13 cellular contexts compared by ENCODE assay signal in the genomic region with DNA sequence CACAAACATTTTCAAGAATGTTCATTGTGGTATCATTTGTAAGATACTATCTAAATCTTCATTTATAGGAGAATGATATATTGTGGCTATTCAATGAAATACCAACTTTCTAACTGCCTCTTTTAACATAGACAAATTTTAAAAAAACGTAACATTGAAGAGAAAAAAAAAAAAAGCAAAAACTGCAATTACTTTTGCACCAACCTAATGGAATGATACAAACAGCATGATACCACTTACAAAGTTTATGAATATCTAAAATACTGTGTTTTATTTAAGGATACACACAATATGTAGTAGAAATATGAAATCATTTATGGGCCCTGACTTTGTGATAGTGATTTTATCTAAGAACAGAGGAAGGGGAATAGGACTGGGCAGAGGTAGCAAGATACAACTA. TPM values are rescaled to one million over a fixed set of nuclear protein-coding genes. Genes with fewer than 3 reads are reported as not detected.
DNase-seq lines count a peak whose midpoint lies in the region; ATAC-seq, FAIRE-seq and TF ChIP-seq lines count a peak whose summit lies in the region.
"Had no signal": no experiment of that assay in that cellular context is flagged by ENCODE, and none has a peak within 500 bp of the region (broad histone marks: within the 10 kb centered on the region; RNA-seq: fewer than 3 reads in every experiment).

No MANE protein-coding gene starts in this region.

- POLR2A ChIA-PET in RWPE1 (lab: Yijun Ruan, JAX; ENCODE audit: low non-redundant PET): no interaction called here
- POLR2A ChIA-PET in endothelial cell of umbilical vein (lab: Charles Lee): no interaction called here

- H3K27ac Mint-ChIP-seq in activated naive CD8-positive, alpha-beta T cell: peak overlapping the region; percentile 61
- no peak overlapping the region for H3K27ac Mint-ChIP-seq in activated naive CD8-positive, alpha-beta T cell treated with anti-CD3 and anti-CD28 coated beads, Interleukin-2, amount 50 U/mL, for 24 hours
- H3K27ac Mint-ChIP-seq: CD14-positive monocyte, GM23338, H9 had no signal

- H3K9me3 Mint-ChIP-seq in activated naive CD8-positive, alpha-beta T cell (ENCODE audit: low read depth): no peaks in the 10 kb centered on the region
- H3K9me3 Mint-ChIP-seq in activated naive CD8-positive, alpha-beta T cell treated with anti-CD3 and anti-CD28 coated beads, Interleukin-2, amount 50 U/mL, for 24 hours: no peaks in the 10 kb centered on the region
- H3K9me3 Mint-ChIP-seq: CD14-positive monocyte; CD8-positive, alpha-beta memory T cell; GM23338; H9 had no signal

- no peak overlapping the region for H3K4me2 ChIP-seq in endothelial cell of umbilical vein (ENCODE audit: insufficient read depth, low read length)
- H3K4me2 ChIP-seq: GM23338 had no signal

- no peak for TF ChIP-seq POLR2A in endothelial cell of umbilical vein (IDR thresholded peaks at IDR 0.05; ENCODE audit: low read depth, low read length)

- no peak overlapping the region for H2AFZ ChIP-seq in endothelial cell of umbilical vein (ENCODE audit: low read depth, low read length)
- H2AFZ ChIP-seq: GM23338 had no signal

- no peaks in the 10 kb centered on the region for H3K79me2 ChIP-seq in endothelial cell of umbilical vein (ENCODE audit: control insufficient read depth, insufficient read depth, low read length)

- no peaks in the 10 kb centered on the region for H3K4me1 ChIP-seq in endothelial cell of umbilical vein (ENCODE audit: control insufficient read depth, extremely low read depth, insufficient read depth, low read length)
- H3K4me1 ChIP-seq: Caco-2 had no signal

- no peak overlapping the region for H3K4me3 ChIP-seq in endothelial cell of umbilical vein (replicated peaks in 1 of 3; ENCODE audit: insufficient read depth in 1 of 3, low read depth in 1 of 3, low read length in 3 of 3)
- H3K4me3 ChIP-seq: GM23338 had no signal

- no peak for DNase-seq in activated naive CD8-positive, alpha-beta T cell treated with anti-CD3 and anti-CD28 coated beads, Interleukin-2, amount 50 U/mL, for 24 hours
- no peak for DNase-seq in RWPE1 (ENCODE audit: low spot score)
- no peak for DNase-seq in endothelial cell of umbilical vein (ENCODE audit: low read depth, low spot score)
- no peak for DNase-seq in A172 (ENCODE audit: low spot score)
- DNase-seq in H4 (ENCODE audit: low spot score): no peak
- DNase-seq: Caco-2; CD8-positive, alpha-beta memory T cell; DMS 273 treated with DMSO at 0.1 percent for 48 hours; H9 had no signal

- H3K27ac ChIP-seq in RWPE1 (no peak overlapping the region), endothelial cell of umbilical vein (ENCODE audit: insufficient read depth, low read depth, low read length) (no peak overlapping the region)

- CTCF ChIA-PET in RWPE1 (lab: Yijun Ruan, JAX): no interaction called here
- CTCF ChIA-PET in endothelial cell of umbilical vein (lab: Charles Lee): no interaction called here

- H4K20me1 ChIP-seq in endothelial cell of umbilical vein (replicated peaks; ENCODE audit: control insufficient read depth, extremely low read depth, insufficient read depth, low read length): no peaks in the 10 kb centered on the region

- no peaks in the 10 kb centered on the region for H3K9me1 ChIP-seq in endothelial cell of umbilical vein (replicated peaks; ENCODE audit: control insufficient read depth, extremely low read depth, insufficient read depth, low read length)

- H3K9ac ChIP-seq in endothelial cell of umbilical vein (replicated peaks; ENCODE audit: extremely low read depth, insufficient read depth, low read length): no peak overlapping the region

- dilution Hi-C loops in endothelial cell of umbilical vein (cut with MboI; ENCODE audit: extremely low pct_ligation_motif_present, low sequenced_read_pairs): no loop called here

- no peaks in the 10 kb centered on the region for H3K9me3 ChIP-seq in endothelial cell of umbilical vein (replicated peaks; ENCODE audit: control insufficient read depth, insufficient read depth, low read length)
- H3K9me3 ChIP-seq: Caco-2 had no signal

- H3K4me3 Mint-ChIP-seq in activated naive CD8-positive, alpha-beta T cell: no peak overlapping the region
- no peak overlapping the region for H3K4me3 Mint-ChIP-seq in activated naive CD8-positive, alpha-beta T cell treated with anti-CD3 and anti-CD28 coated beads, Interleukin-2, amount 50 U/mL, for 24 hours
- H3K4me3 Mint-ChIP-seq: CD14-positive monocyte; CD8-positive, alpha-beta memory T cell; GM23338; H9 had no signal

- no peaks in the 10 kb centered on the region for H3K27me3 ChIP-seq in endothelial cell of umbilical vein (ENCODE audit: control insufficient read depth in 2 of 2, insufficient read depth in 2 of 2, low read length in 2 of 2)

- H3K36me3 Mint-ChIP-seq in activated naive CD8-positive, alpha-beta T cell: peaks cover 14% of the 10 kb centered on the region
- H3K36me3 Mint-ChIP-seq in activated naive CD8-positive, alpha-beta T cell treated with anti-CD3 and anti-CD28 coated beads, Interleukin-2, amount 50 U/mL, for 24 hours (ENCODE audit: low read depth): peaks cover 55% of the 10 kb centered on the region

- no peaks in the 10 kb centered on the region for H3K27me3 Mint-ChIP-seq in activated naive CD8-positive, alpha-beta T cell
- no peaks in the 10 kb centered on the region for H3K27me3 Mint-ChIP-seq in activated naive CD8-positive, alpha-beta T cell treated with anti-CD3 and anti-CD28 coated beads, Interleukin-2, amount 50 U/mL, for 24 hours
- H3K27me3 Mint-ChIP-seq: CD8-positive, alpha-beta memory T cell had no signal

- no peak for ATAC-seq in activated naive CD8-positive, alpha-beta T cell treated with anti-CD3 and anti-CD28 coated beads, Interleukin-2, amount 50 U/mL, for 24 hours
- ATAC-seq in GM19397 (IDR thresholded peaks at IDR 0.05; ENCODE audit: unreplicated experiment): no peak
- ATAC-seq: GM23338 had no signal

- 0 out of 2 replicates have a peak, but pooled peaks have one; percentile 9 for TF ChIP-seq CTCF in RWPE1 (conservative IDR thresholded peaks at IDR 0.05; ENCODE audit: low read depth)
- no peak for TF ChIP-seq CTCF in endothelial cell of umbilical vein (IDR thresholded peaks at IDR 0.05; ENCODE audit: extremely low read depth in 1 of 2, insufficient read depth in 1 of 2, low read depth in 1 of 2, low read length in 2 of 2)

- intact Hi-C loops in endothelial cell of umbilical vein (cut with micrococcal nuclease): no loop called here

- BruUV-seq in endothelial cell of umbilical vein (replicated peaks; lab: Mats Ljungman, UMichigan): no TSS peak

- peaks cover 15 to 19% of the 10 kb centered on the region in 2 experiments for H3K36me3 ChIP-seq in endothelial cell of umbilical vein (ENCODE audit: control insufficient read depth in 2 of 2, extremely low read depth in 1 of 2, insufficient read depth in 2 of 2, low read length in 2 of 2)

- H3K4me1 Mint-ChIP-seq in activated naive CD8-positive, alpha-beta T cell (ENCODE audit: low read depth): no peaks in the 10 kb centered on the region
- H3K4me1 Mint-ChIP-seq in activated naive CD8-positive, alpha-beta T cell treated with anti-CD3 and anti-CD28 coated beads, Interleukin-2, amount 50 U/mL, for 24 hours: peaks cover 6% of the 10 kb centered on the region
- H3K4me1 Mint-ChIP-seq: CD14-positive monocyte; CD8-positive, alpha-beta memory T cell; GM23338; H9 had no signal

- FAIRE-seq in endothelial cell of umbilical vein (lab: Jason Lieb, UNC): peak; percentile 28

TF ChIP-seq in endothelial cell of umbilical vein, 7 proteins besides CTCF, POLR2A, EP300 and RAD21 (continues in another document):
- no peak for TF ChIP-seq FOS (IDR thresholded peaks at IDR 0.05; ENCODE audit: borderline replicate concordance, insufficient read depth, low read length)
- TF ChIP-seq POLR2AphosphoS5 (IDR thresholded peaks at IDR 0.05; ENCODE audit: insufficient read depth, low read depth, low read length): no peak
- TF ChIP-seq, protein P1, sequence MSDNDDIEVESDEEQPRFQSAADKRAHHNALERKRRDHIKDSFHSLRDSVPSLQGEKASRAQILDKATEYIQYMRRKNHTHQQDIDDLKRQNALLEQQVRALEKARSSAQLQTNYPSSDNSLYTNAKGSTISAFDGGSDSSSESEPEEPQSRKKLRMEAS (IDR thresholded peaks at IDR 0.05; ENCODE audit: insufficient read depth, insufficient read length): no peak

RNA-seq across cellular contexts. Expression of gene PSMD5, which starts 24.1 kb away (rescaled TPM):
- total RNA-seq in endothelial cell of umbilical vein: 62.2 and 70.2 TPM in 2 replicates
- polyA plus RNA-seq in endothelial cell of umbilical vein: 15.9 and 20.4 TPM in 2 replicates
- 24.0 and 25.7 TPM in 2 replicates for polyA plus RNA-seq in endothelial cell of umbilical vein (2011; cell fraction: cytosol; rRNA removed)
- 18.3 and 30.9 TPM in 2 replicates for polyA plus RNA-seq in endothelial cell of umbilical vein (2011; cell fraction: nucleus; rRNA removed)
- 40.2 and 52.5 TPM in 2 replicates for polyA plus RNA-seq in endothelial cell of umbilical vein (2012)
- 25.2 and 32.3 TPM in 2 replicates for polyA minus RNA-seq in endothelial cell of umbilical vein
- 33.8 TPM for polyA minus RNA-seq in endothelial cell of umbilical vein (2011; cell fraction: cytosol; rRNA and poly(A)+ RNA removed)
- polyA minus RNA-seq in endothelial cell of umbilical vein (2011; cell fraction: nucleus; rRNA and poly(A)+ RNA removed): 16.3 and 21.7 TPM in 2 replicates
- 56.1 and 65.9 TPM in 2 replicates for total RNA-seq in A172 (2014; rRNA removed; shearing (Covaris generic))
- 26.0 and 31.9 TPM in 2 replicates for total RNA-seq in H4 (2014; rRNA removed; shearing (Covaris generic))

RNA-seq across cellular contexts. Expression of gene FBXW2, which starts 25.4 kb away (rescaled TPM):
- total RNA-seq in endothelial cell of umbilical vein: 70.2 and 72.3 TPM in 2 replicates
- polyA plus RNA-seq in endothelial cell of umbilical vein: 23.9 and 32.5 TPM in 2 replicates
- polyA plus RNA-seq in endothelial cell of umbilical vein (2011; cell fraction: cytosol; rRNA removed): 33.5 and 34.1 TPM in 2 replicates
- polyA plus RNA-seq in endothelial cell of umbilical vein (2011; cell fraction: nucleus; rRNA removed): 49.8 and 63.3 TPM in 2 replicates
- polyA plus RNA-seq in endothelial cell of umbilical vein (2012): 35.9 and 53.8 TPM in 2 replicates
- 82.9 and 87.9 TPM in 2 replicates for polyA minus RNA-seq in endothelial cell of umbilical vein
- polyA minus RNA-seq in endothelial cell of umbilical vein (2011; cell fraction: cytosol; rRNA and poly(A)+ RNA removed): 32.4 TPM
- 31.7 and 35.1 TPM in 2 replicates for polyA minus RNA-seq in endothelial cell of umbilical vein (2011; cell fraction: nucleus; rRNA and poly(A)+ RNA removed)
- total RNA-seq in A172 (2014; rRNA removed; shearing (Covaris generic)): 28.7 and 36.1 TPM in 2 replicates
- 10.4 and 14.1 TPM in 2 replicates for total RNA-seq in H4 (2014; rRNA removed; shearing (Covaris generic))

RNA-seq across cellular contexts. Expression of gene PHF19, which starts 58.4 kb away (rescaled TPM):
- 138 and 153 TPM in 2 replicates for total RNA-seq in endothelial cell of umbilical vein
- 101 and 102 TPM in 2 replicates for polyA plus RNA-seq in endothelial cell of umbilical vein
- polyA plus RNA-seq in endothelial cell of umbilical vein (2011; cell fraction: cytosol; rRNA removed): 103 and 119 TPM in 2 replicates
- 121 and 131 TPM in 2 replicates for polyA plus RNA-seq in endothelial cell of umbilical vein (2011; cell fraction: nucleus; rRNA removed)
- polyA plus RNA-seq in endothelial cell of umbilical vein (2012): 83.6 and 113 TPM in 2 replicates
- polyA minus RNA-seq in endothelial cell of umbilical vein: 87.7 and 89.1 TPM in 2 replicates
- 67.3 TPM for polyA minus RNA-seq in endothelial cell of umbilical vein (2011; cell fraction: cytosol; rRNA and poly(A)+ RNA removed)
- 53.8 and 54.3 TPM in 2 replicates for polyA minus RNA-seq in endothelial cell of umbilical vein (2011; cell fraction: nucleus; rRNA and poly(A)+ RNA removed)
- 47.0 and 47.8 TPM in 2 replicates for total RNA-seq in A172 (2014; rRNA removed; shearing (Covaris generic))
- total RNA-seq in H4 (2014; rRNA removed; shearing (Covaris generic)): 52.7 and 66.6 TPM in 2 replicates
